In the genomic region with DNA sequence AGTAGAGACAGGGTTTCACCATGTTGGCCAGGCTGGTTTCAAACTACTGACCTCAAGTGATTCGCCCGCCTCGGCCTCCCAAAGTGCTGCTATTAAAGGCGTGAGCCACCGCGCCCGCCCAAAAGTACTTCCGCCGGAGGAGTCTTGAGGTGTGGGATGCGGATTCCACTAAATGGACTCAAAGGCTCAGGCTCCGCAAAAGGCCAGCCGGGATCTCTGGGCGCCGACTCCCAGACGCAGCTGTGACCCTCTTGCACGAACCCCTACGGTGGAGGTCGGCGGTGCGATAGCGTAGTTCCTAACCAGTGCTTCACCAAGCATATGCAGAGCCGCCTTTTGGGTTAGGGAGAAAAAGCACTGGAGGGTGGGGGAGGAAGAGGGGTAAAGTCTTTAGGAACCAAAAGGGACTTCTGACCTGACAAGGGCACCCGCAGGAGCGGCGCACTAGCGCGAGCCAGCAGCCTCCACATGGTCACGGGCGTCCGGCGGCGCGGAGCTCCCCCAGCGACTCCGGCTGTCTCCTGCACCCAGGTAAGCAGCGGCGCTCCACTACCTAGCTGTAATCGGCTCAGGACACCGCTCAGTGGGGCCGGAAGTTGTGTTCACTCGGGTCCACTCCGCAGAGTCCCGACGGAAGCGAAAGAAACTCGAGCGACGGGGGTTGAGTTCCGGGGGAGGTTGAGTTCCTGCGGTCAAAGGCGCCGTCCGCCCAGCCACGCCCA, we compare ENCODE assay signal across 1 cellular context.
TF ChIP-seq lines count a peak whose summit lies in the region.

A gene (minus strand): TSS at position 590 of the 722 bp plus-strand sequence. CDS start 120 bp downstream, at position 470.

TF ChIP-seq in HepG2, 621 proteins besides CTCF, POLR2A, EP300 and RAD21 (continued from another document and continues in another):
- TF ChIP-seq, protein P1, sequence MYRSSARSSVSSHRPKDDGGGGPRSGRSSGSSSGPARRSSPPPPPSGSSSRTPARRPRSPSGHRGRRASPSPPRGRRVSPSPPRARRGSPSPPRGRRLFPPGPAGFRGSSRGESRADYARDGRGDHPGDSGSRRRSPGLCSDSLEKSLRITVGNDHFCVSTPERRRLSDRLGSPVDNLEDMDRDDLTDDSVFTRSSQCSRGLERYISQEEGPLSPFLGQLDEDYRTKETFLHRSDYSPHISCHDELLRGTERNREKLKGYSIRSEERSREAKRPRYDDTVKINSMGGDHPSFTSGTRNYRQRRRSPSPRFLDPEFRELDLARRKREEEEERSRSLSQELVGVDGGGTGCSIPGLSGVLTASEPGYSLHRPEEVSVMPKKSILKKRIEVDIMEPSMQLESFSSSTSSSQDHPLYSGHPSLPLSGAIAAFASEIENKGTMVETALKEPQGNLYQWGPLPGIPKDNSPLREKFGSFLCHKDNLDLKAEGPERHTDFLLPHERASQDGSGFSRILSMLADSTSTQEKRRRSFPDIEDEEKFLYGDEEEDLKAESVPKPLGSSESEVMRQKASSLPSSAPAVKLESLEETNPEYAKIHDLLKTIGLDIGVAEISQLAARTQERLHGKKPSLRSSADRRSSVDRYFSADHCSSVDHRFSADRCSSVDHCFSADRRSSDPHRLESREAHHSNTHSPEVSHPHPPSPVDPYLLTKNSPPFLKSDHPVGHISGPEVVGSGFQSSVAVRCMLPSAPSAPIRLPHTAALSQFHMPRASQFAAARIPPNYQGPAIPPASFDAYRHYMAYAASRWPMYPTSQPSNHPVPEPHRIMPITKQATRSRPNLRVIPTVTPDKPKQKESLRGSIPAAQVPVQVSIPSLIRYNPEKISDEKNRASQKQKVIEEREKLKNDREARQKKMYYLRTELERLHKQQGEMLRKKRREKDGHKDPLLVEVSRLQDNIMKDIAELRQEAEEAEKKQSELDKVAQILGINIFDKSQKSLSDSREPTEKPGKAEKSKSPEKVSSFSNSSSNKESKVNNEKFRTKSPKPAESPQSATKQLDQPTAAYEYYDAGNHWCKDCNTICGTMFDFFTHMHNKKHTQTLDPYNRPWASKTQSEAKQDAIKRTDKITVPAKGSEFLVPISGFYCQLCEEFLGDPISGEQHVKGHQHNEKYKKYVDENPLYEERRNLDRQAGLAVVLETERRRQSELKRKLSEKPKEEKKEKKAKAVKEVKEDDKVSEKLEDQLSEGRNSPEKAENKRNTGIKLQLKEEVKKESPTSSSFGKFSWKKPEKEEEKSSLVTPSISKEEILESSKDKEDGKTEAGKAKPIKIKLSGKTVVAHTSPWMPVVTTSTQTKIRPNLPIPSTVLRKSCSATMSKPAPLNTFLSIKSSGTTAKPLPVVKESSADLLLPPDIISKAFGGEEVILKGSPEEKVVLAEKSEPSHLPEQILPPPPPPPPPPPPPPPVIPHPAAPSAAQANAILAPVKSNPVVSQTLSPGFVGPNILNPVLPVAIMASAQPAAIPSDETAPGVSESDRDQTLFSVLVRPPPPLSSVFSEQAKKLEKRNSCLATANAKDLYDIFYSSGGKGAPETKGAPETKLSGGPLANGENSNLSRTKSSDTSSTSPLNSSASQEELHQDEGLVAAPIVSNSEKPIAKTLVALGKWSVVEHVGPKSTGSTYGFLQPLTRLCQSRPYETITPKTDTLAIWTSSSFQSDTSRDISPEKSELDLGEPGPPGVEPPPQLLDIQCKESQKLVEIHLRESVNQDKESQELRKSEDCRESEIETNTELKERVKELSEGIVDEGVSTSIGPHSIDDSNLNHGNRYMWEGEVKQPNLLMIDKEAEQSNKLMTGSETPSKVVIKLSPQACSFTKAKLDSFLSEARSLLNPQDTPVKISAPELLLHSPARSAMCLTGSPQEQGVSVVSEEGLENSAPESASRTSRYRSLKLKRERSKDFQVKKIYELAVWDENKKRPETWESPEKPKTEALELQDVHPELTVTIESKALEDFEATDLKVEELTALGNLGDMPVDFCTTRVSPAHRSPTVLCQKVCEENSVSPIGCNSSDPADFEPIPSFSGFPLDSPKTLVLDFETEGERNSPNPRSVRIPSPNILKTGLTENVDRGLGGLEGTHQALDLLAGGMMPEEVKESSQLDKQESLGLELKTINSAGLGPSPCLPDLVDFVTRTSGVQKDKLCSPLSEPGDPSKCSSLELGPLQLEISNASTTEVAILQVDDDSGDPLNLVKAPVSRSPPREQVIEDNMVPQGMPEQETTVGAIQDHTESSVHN (CRISPR knock-in tag; IDR thresholded peaks at IDR 0.05) = no peak
- TF ChIP-seq STAG1 (CRISPR knock-in tag; IDR thresholded peaks at IDR 0.05) (peak; percentile 44), U2AF1 (optimal IDR thresholded peaks at IDR 0.05; ENCODE audit: low read depth, low read length) (no peak), MIXL1 (CRISPR knock-in tag; IDR thresholded peaks at IDR 0.05) (peak; percentile 83), HNRNPLL (IDR thresholded peaks at IDR 0.05; ENCODE audit: low read depth, low read length, poor library complexity, severe bottlenecking) (peak; percentile 88), GTF3A (CRISPR knock-in tag; conservative IDR thresholded peaks at IDR 0.05) (peak; percentile 38; the same call in 1 of the 2 replicates), ZNF605 (CRISPR knock-in tag; IDR thresholded peaks at IDR 0.05) (peak; percentile 95), KDM6A (CRISPR knock-in tag; IDR thresholded peaks at IDR 0.05; ENCODE audit: low read depth) (no peak), FOXP1 (IDR thresholded peaks at IDR 0.05) (no peak), FOXP1 (CRISPR knock-in tag; IDR thresholded peaks at IDR 0.05) (peak; percentile 42; the same call in 1 of the 2 replicates), TCF7 (IDR thresholded peaks at IDR 0.05; ENCODE audit: low read depth) (peak; percentile 52; the same call in 1 of the 2 replicates), ZNF136 (CRISPR knock-in tag; IDR thresholded peaks at IDR 0.05; ENCODE audit: low read depth) (peak; percentile 87; the same call in 1 of the 2 replicates), ZFP36L2 (CRISPR knock-in tag; IDR thresholded peaks at IDR 0.05) (no peak), TEAD2 (CRISPR knock-in tag; IDR thresholded peaks at IDR 0.05) (no peak), KAT7 (CRISPR knock-in tag; IDR thresholded peaks at IDR 0.05; ENCODE audit: borderline replicate concordance) (peak; percentile 88), MIER3 (CRISPR knock-in tag; IDR thresholded peaks at IDR 0.05; ENCODE audit: borderline replicate concordance) (peak; percentile 81; the same call in 1 of the 2 replicates), KDM5A (IDR thresholded peaks at IDR 0.05; ENCODE audit: borderline replicate concordance, low read length) (peak; percentile 91), XRCC5 (optimal IDR thresholded peaks at IDR 0.05; ENCODE audit: low read length) (peak; percentile 97), KMT2B (CRISPR knock-in tag; IDR thresholded peaks at IDR 0.05) (peak; percentile 90), CEBPG (CRISPR knock-in tag; IDR thresholded peaks at IDR 0.05) (peak; percentile 46; the same call in 1 of the 2 replicates), CBX1 (IDR thresholded peaks at IDR 0.05; ENCODE audit: low read depth) (peak; percentile 99), ZZZ3 (CRISPR knock-in tag; IDR thresholded peaks at IDR 0.05; ENCODE audit: borderline replicate concordance) (peak; percentile 84; the same call in 1 of the 2 replicates), ATAD3A (CRISPR knock-in tag; IDR thresholded peaks at IDR 0.05) (no peak), ZNF878 (CRISPR knock-in tag; IDR thresholded peaks at IDR 0.05) (no peak), MED1 (CRISPR knock-in tag; IDR thresholded peaks at IDR 0.05) (peak; percentile 48; the same call in 1 of the 2 replicates)
- TF ChIP-seq, protein P2, sequence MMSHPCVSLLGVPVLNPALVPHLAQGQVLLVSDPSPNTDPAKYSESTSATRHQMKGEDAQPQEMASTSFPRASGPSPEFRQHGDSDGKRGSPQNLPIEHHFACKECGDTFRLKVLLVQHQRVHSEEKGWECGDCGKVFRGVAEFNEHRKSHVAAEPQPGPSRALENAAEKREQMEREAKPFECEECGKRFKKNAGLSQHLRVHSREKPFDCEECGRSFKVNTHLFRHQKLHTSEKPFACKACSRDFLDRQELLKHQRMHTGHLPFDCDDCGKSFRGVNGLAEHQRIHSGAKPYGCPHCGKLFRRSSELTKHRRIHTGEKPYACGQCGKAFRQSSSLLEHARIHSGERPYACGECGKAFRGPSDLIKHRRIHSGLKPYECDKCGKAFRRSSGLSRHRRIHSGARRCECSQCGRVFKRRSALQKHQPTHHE (CRISPR knock-in tag; IDR thresholded peaks at IDR 0.05; ENCODE audit: borderline replicate concordance) = no peak; the same call in 1 of the 2 replicates
- TF ChIP-seq, protein P3, sequence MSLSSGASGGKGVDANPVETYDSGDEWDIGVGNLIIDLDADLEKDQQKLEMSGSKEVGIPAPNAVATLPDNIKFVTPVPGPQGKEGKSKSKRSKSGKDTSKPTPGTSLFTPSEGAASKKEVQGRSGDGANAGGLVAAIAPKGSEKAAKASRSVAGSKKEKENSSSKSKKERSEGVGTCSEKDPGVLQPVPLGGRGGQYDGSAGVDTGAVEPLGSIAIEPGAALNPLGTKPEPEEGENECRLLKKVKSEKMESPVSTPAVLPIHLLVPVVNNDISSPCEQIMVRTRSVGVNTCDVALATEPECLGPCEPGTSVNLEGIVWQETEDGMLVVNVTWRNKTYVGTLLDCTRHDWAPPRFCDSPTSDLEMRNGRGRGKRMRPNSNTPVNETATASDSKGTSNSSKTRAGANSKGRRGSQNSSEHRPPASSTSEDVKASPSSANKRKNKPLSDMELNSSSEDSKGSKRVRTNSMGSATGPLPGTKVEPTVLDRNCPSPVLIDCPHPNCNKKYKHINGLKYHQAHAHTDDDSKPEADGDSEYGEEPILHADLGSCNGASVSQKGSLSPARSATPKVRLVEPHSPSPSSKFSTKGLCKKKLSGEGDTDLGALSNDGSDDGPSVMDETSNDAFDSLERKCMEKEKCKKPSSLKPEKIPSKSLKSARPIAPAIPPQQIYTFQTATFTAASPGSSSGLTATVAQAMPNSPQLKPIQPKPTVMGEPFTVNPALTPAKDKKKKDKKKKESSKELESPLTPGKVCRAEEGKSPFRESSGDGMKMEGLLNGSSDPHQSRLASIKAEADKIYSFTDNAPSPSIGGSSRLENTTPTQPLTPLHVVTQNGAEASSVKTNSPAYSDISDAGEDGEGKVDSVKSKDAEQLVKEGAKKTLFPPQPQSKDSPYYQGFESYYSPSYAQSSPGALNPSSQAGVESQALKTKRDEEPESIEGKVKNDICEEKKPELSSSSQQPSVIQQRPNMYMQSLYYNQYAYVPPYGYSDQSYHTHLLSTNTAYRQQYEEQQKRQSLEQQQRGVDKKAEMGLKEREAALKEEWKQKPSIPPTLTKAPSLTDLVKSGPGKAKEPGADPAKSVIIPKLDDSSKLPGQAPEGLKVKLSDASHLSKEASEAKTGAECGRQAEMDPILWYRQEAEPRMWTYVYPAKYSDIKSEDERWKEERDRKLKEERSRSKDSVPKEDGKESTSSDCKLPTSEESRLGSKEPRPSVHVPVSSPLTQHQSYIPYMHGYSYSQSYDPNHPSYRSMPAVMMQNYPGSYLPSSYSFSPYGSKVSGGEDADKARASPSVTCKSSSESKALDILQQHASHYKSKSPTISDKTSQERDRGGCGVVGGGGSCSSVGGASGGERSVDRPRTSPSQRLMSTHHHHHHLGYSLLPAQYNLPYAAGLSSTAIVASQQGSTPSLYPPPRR (CRISPR knock-in tag; IDR thresholded peaks at IDR 0.05; ENCODE audit: borderline replicate concordance) = no peak
- TF ChIP-seq, protein P4, sequence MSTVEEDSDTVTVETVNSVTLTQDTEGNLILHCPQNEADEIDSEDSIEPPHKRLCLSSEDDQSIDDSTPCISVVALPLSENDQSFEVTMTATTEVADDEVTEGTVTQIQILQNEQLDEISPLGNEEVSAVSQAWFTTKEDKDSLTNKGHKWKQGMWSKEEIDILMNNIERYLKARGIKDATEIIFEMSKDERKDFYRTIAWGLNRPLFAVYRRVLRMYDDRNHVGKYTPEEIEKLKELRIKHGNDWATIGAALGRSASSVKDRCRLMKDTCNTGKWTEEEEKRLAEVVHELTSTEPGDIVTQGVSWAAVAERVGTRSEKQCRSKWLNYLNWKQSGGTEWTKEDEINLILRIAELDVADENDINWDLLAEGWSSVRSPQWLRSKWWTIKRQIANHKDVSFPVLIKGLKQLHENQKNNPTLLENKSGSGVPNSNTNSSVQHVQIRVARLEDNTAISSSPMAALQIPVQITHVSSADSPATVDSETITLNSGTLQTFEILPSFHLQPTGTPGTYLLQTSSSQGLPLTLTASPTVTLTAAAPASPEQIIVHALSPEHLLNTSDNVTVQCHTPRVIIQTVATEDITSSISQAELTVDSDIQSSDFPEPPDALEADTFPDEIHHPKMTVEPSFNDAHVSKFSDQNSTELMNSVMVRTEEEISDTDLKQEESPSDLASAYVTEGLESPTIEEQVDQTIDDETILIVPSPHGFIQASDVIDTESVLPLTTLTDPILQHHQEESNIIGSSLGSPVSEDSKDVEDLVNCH (CRISPR knock-in tag; IDR thresholded peaks at IDR 0.05) = no peak
- TF ChIP-seq, protein P5, sequence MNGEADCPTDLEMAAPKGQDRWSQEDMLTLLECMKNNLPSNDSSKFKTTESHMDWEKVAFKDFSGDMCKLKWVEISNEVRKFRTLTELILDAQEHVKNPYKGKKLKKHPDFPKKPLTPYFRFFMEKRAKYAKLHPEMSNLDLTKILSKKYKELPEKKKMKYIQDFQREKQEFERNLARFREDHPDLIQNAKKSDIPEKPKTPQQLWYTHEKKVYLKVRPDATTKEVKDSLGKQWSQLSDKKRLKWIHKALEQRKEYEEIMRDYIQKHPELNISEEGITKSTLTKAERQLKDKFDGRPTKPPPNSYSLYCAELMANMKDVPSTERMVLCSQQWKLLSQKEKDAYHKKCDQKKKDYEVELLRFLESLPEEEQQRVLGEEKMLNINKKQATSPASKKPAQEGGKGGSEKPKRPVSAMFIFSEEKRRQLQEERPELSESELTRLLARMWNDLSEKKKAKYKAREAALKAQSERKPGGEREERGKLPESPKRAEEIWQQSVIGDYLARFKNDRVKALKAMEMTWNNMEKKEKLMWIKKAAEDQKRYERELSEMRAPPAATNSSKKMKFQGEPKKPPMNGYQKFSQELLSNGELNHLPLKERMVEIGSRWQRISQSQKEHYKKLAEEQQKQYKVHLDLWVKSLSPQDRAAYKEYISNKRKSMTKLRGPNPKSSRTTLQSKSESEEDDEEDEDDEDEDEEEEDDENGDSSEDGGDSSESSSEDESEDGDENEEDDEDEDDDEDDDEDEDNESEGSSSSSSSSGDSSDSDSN (CRISPR knock-in tag; IDR thresholded peaks at IDR 0.05) = peak; percentile 96
- TF ChIP-seq, protein P6, sequence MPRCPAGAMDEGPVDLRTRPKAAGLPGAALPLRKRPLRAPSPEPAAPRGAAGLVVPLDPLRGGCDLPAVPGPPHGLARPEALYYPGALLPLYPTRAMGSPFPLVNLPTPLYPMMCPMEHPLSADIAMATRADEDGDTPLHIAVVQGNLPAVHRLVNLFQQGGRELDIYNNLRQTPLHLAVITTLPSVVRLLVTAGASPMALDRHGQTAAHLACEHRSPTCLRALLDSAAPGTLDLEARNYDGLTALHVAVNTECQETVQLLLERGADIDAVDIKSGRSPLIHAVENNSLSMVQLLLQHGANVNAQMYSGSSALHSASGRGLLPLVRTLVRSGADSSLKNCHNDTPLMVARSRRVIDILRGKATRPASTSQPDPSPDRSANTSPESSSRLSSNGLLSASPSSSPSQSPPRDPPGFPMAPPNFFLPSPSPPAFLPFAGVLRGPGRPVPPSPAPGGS (CRISPR knock-in tag; IDR thresholded peaks at IDR 0.05) = no peak; the same call in 1 of the 2 replicates
- TF ChIP-seq, protein P7, sequence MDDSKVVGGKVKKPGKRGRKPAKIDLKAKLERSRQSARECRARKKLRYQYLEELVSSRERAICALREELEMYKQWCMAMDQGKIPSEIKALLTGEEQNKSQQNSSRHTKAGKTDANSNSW (CRISPR knock-in tag; IDR thresholded peaks at IDR 0.05; ENCODE audit: borderline replicate concordance) = no peak
